Comparison of ENCODE assay signal across 17 cellular contexts in the genomic region with DNA sequence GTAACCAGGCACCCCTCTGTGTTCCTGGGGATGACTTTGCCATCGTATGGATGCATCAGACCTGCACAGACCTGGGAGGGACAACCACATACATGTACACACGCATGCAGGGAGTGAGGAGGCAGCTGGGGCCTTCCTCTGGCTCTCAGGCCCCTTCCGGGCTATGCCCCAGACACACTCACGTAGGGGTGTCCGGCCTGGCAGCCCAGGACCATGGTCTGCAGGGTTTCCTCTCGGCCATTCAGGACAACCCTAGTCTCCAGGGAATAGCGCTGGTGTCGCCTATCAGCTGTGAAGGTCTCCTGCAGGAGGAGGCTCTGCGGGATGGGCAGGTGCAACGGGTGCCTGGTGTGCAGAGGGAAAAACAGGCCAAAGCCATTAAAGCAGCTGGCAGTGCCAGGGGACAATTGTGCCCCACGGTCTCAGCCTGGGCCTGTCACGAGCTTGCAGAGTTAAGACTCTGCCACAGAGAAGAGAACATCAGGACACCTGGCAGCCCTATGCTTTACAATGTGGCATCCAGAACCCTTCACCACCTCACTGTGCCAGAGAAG.
DNase-seq lines count a peak whose midpoint lies in the region; ATAC-seq and TF ChIP-seq lines count a peak whose summit lies in the region.
"Had no signal": no experiment of that assay in that cellular context is flagged by ENCODE, and none has a peak within 500 bp of the region (broad histone marks: within the 10 kb centered on the region; RNA-seq: fewer than 3 reads in every experiment).

No MANE protein-coding gene starts in this region.

- ATAC-seq in GM18520 (IDR thresholded peaks at IDR 0.05; ENCODE audit: unreplicated experiment), result no peak
- ATAC-seq: PC-3 had no signal

- 74 to 89% (median 85%) methylated on average over 8 to 12 of the region's 12 CpGs for WGBS in spleen, 5 donors

- TF ChIP-seq CTCF in spleen (IDR thresholded peaks at IDR 0.05 in 8 of 11, conservative IDR thresholded peaks at IDR 0.05 in 3 of 11), result no peak

- intact Hi-C loops in spleen (cut with DNase I; ENCODE audit: low total_unique reads), result no loop called here

- peaks cover 0 to 4% (median under 1%) of the 10 kb centered on the region in 8 donors for H3K9me3 ChIP-seq in spleen

- no peak overlapping the region for H3K4me3 ChIP-seq in spleen

- no peak overlapping the region for H3K27ac ChIP-seq in spleen
- H3K27ac ChIP-seq: KMS-11 had no signal

- TF ChIP-seq POLR2A in spleen (IDR thresholded peaks at IDR 0.05), result no peak

- H3K36me3 ChIP-seq in spleen, result peaks cover 0 to 17% (median 0%) of the 10 kb centered on the region in 6 donors
- H3K36me3 ChIP-seq: BE2C had no signal

- no peaks in the 10 kb centered on the region for H3K27me3 ChIP-seq in spleen (replicated peaks in 1 of 7)
- H3K27me3 ChIP-seq: BE2C had no signal

- H3K4me1 ChIP-seq in spleen, result no peaks in the 10 kb centered on the region
- H3K4me1 ChIP-seq: BE2C had no signal

- DNase-seq in NCI-H2081 (lab: John Stamatoyannopoulos, UW) (peak; percentile 38 to 69), NCI-H2081 treated with DMSO at 0.1 percent for 48 hours (lab: John Stamatoyannopoulos, UW) (no peak), NCI-H1105 treated with DMSO at 0.1 percent for 48 hours (lab: John Stamatoyannopoulos, UW) (peak; percentile 12), NCI-H345 (lab: John Stamatoyannopoulos, UW) (peak; percentile 73), spleen (peak; percentile 58), NK-92 (lab: John Stamatoyannopoulos, UW; ENCODE audit: unreplicated experiment) (no peak), NCI-H2196 treated with DMSO at 0.1 percent for 48 hours (lab: John Stamatoyannopoulos, UW; ENCODE audit: unreplicated experiment) (no peak)
- DNase-seq: BE2C; CD4-positive, CD25-positive, alpha-beta regulatory T cell; DMS79; NCI-H1930; NCI-H446 treated with DMSO at 0.1 percent for 48 hours; PC-3; RPMI8226; SHP77 treated with DMSO at 0.1 percent for 48 hours had no signal

Comparison
In these comparisons a context has a peak if more than half of its experiments do, and no peak if none do; other contexts are left out.
1. DNase-seq: peak in NCI-H2081 (2 of 2), NCI-H1105 treated with DMSO at 0.1 percent for 48 hours (single experiment), NCI-H345 (single experiment) and spleen (single experiment); none in NCI-H2081 treated with DMSO at 0.1 percent for 48 hours (single experiment), NK-92 (single experiment) and NCI-H2196 treated with DMSO at 0.1 percent for 48 hours (single experiment).